In genomic region chr1:151104630-151105029, GRCh38 we compare ENCODE assay signal across 15 cellular contexts. TPM values are rescaled to one million over a fixed set of nuclear protein-coding genes. Genes with fewer than 3 reads are reported as not detected.
A peak's percentile ranks its signal among the peaks of the same experiment; 100 is the strongest.
DNase-seq lines count a peak whose midpoint lies in the region; ATAC-seq lines count a peak whose summit lies in the region.
"Had no signal": no experiment of that assay in that cellular context is flagged by ENCODE, and none has a peak within 500 bp of the region (broad histone marks: within the 10 kb centered on the region; RNA-seq: fewer than 3 reads in every experiment).

No MANE protein-coding gene starts in this region.

- no peaks in the 10 kb centered on the region for H3K27me3 Mint-ChIP-seq in activated T-cell treated with anti-CD3 and anti-CD28 coated beads, Interleukin-2, amount 50 U/mL, for 72 hours (ENCODE audit: low read depth)
- H3K27me3 Mint-ChIP-seq in activated T-cell treated with anti-CD3 and anti-CD28 coated beads, Interleukin-2, amount 50 U/mL, for 4 hours (ENCODE audit: low read depth) = no peaks in the 10 kb centered on the region
- H3K27me3 Mint-ChIP-seq in central memory CD8-positive, alpha-beta T cell = no peaks in the 10 kb centered on the region
- H3K27me3 Mint-ChIP-seq: B cell; CD4-positive, alpha-beta T cell had no signal

- no peaks in the 10 kb centered on the region for H3K4me1 Mint-ChIP-seq in activated T-cell treated with anti-CD3 and anti-CD28 coated beads, Interleukin-2, amount 50 U/mL, for 72 hours (ENCODE audit: low read depth)
- no peaks in the 10 kb centered on the region for H3K4me1 Mint-ChIP-seq in activated T-cell treated with anti-CD3 and anti-CD28 coated beads, Interleukin-2, amount 50 U/mL, for 4 hours (ENCODE audit: low read depth)
- H3K4me1 Mint-ChIP-seq in central memory CD8-positive, alpha-beta T cell = no peaks in the 10 kb centered on the region
- H3K4me1 Mint-ChIP-seq: B cell had no signal

- no peak for DNase-seq in activated T-cell treated with anti-CD3 and anti-CD28 coated beads, Interleukin-2, amount 50 U/mL, for 72 hours
- DNase-seq in activated T-cell treated with anti-CD3 and anti-CD28 coated beads, Interleukin-2, amount 50 U/mL, for 4 hours = no peak
- no peak for DNase-seq in central memory CD8-positive, alpha-beta T cell (ENCODE audit: low spot score in 2 of 2)
- DNase-seq in activated CD8-positive, alpha-beta memory T cell treated with anti-CD3 and anti-CD28 coated beads, Interleukin-2, amount 50 U/mL, for 4 hours = no peak
- no peak for DNase-seq in superior temporal gyrus (ENCODE audit: extremely low spot score)
- DNase-seq: AML-193; Caco-2; Calu3; CD4-positive, alpha-beta T cell; CD8-positive, alpha-beta T cell; DMS79 treated with DMSO at 0.1 percent for 48 hours; GF-D8 had no signal

- H3K36me3 Mint-ChIP-seq in activated T-cell treated with anti-CD3 and anti-CD28 coated beads, Interleukin-2, amount 50 U/mL, for 72 hours (ENCODE audit: insufficient read depth in 2 of 2) = peaks cover 0 to 3% of the 10 kb centered on the region in 2 donors
- H3K36me3 Mint-ChIP-seq in activated T-cell treated with anti-CD3 and anti-CD28 coated beads, Interleukin-2, amount 50 U/mL, for 4 hours (ENCODE audit: insufficient read depth) = peaks cover 8% of the 10 kb centered on the region
- H3K36me3 Mint-ChIP-seq in central memory CD8-positive, alpha-beta T cell (ENCODE audit: insufficient read depth) = peaks cover 34% of the 10 kb centered on the region

- H3K9me3 Mint-ChIP-seq in activated T-cell treated with anti-CD3 and anti-CD28 coated beads, Interleukin-2, amount 50 U/mL, for 72 hours = no peaks in the 10 kb centered on the region
- no peaks in the 10 kb centered on the region for H3K9me3 Mint-ChIP-seq in activated T-cell treated with anti-CD3 and anti-CD28 coated beads, Interleukin-2, amount 50 U/mL, for 4 hours
- no peaks in the 10 kb centered on the region for H3K9me3 Mint-ChIP-seq in central memory CD8-positive, alpha-beta T cell
- H3K9me3 Mint-ChIP-seq: CD4-positive, alpha-beta T cell; CD8-positive, alpha-beta T cell had no signal

- H3K4me3 Mint-ChIP-seq in activated T-cell treated with anti-CD3 and anti-CD28 coated beads, Interleukin-2, amount 50 U/mL, for 72 hours = no peak overlapping the region
- H3K4me3 Mint-ChIP-seq in activated T-cell treated with anti-CD3 and anti-CD28 coated beads, Interleukin-2, amount 50 U/mL, for 4 hours = no peak overlapping the region
- no peak overlapping the region for H3K4me3 Mint-ChIP-seq in central memory CD8-positive, alpha-beta T cell
- H3K4me3 Mint-ChIP-seq: B cell; CD4-positive, alpha-beta T cell; CD8-positive, alpha-beta T cell had no signal

- peak overlapping the region; percentile 85 for H3K27ac Mint-ChIP-seq in activated T-cell treated with anti-CD3 and anti-CD28 coated beads, Interleukin-2, amount 50 U/mL, for 72 hours
- H3K27ac Mint-ChIP-seq in central memory CD8-positive, alpha-beta T cell (ENCODE audit: low read depth) = peak overlapping the region; percentile 56
- H3K27ac Mint-ChIP-seq: B cell; CD4-positive, alpha-beta T cell; CD8-positive, alpha-beta T cell had no signal

- no peak for ATAC-seq in activated T-cell treated with anti-CD3 and anti-CD28 coated beads, Interleukin-2, amount 50 U/mL, for 72 hours (replicated peaks in 1 of 2)
- ATAC-seq in activated T-cell treated with anti-CD3 and anti-CD28 coated beads, Interleukin-2, amount 50 U/mL, for 4 hours = no peak
- no peak for ATAC-seq in central memory CD8-positive, alpha-beta T cell (replicated peaks; ENCODE audit: extremely low read depth, poor library complexity, severe bottlenecking)
- ATAC-seq: A549; CD8-positive, alpha-beta T cell had no signal

RNA-seq across cellular contexts. Expression of gene GABPB2, which starts 34.1 kb away (rescaled TPM):
- total RNA-seq in activated T-cell treated with anti-CD3 and anti-CD28 coated beads, Interleukin-2, amount 50 U/mL, for 72 hours = 10 to 100 TPM; 22.7 to 29.1 TPM
- total RNA-seq in activated T-cell treated with anti-CD3 and anti-CD28 coated beads, Interleukin-2, amount 50 U/mL, for 4 hours = 10 to 100 TPM; 22.0 to 25.7 (median 22.2) TPM

RNA-seq across cellular contexts. Expression of gene SEMA6C, which starts 41.8 kb away (rescaled TPM):
- total RNA-seq in activated T-cell treated with anti-CD3 and anti-CD28 coated beads, Interleukin-2, amount 50 U/mL, for 72 hours = 1 to 10 TPM; 1.9 to 4.3 TPM
- total RNA-seq in activated T-cell treated with anti-CD3 and anti-CD28 coated beads, Interleukin-2, amount 50 U/mL, for 4 hours = 1 to 10 TPM in 1 of 3 donors, under 1 TPM in 2; 0.78 to 1.3 (median 0.84) TPM

RNA-seq across cellular contexts. Expression of gene MLLT11, which starts 44.4 kb away (rescaled TPM):
- 1 to 10 TPM; 5.3 to 5.6 TPM for total RNA-seq in activated T-cell treated with anti-CD3 and anti-CD28 coated beads, Interleukin-2, amount 50 U/mL, for 72 hours
- total RNA-seq in activated T-cell treated with anti-CD3 and anti-CD28 coated beads, Interleukin-2, amount 50 U/mL, for 4 hours = 1 to 10 TPM; 2.3 to 2.8 (median 2.6) TPM

RNA-seq across cellular contexts. Expression of gene CDC42SE1, which starts 45.2 kb away (rescaled TPM):
- 100 to 1,000 TPM; 210 to 220 TPM for total RNA-seq in activated T-cell treated with anti-CD3 and anti-CD28 coated beads, Interleukin-2, amount 50 U/mL, for 72 hours
- 100 to 1,000 TPM; 126 to 148 (median 142) TPM for total RNA-seq in activated T-cell treated with anti-CD3 and anti-CD28 coated beads, Interleukin-2, amount 50 U/mL, for 4 hours

RNA-seq across cellular contexts. Expression of gene TNFAIP8L2, which starts 51.8 kb away (rescaled TPM):
- 10 to 100 TPM; 14.7 to 17.1 TPM for total RNA-seq in activated T-cell treated with anti-CD3 and anti-CD28 coated beads, Interleukin-2, amount 50 U/mL, for 72 hours
- total RNA-seq in activated T-cell treated with anti-CD3 and anti-CD28 coated beads, Interleukin-2, amount 50 U/mL, for 4 hours = 10 to 100 TPM; 15.8 to 18.3 (median 18.2) TPM
- total RNA-seq: A172, Caco-2, Calu3 had no signal
